In genomic region chr19:10789876-10790275, GRCh38 we compare ENCODE assay signal across 21 cellular contexts. TPM values are rescaled to one million over a fixed set of nuclear protein-coding genes. Genes with fewer than 3 reads are reported as not detected.
DNase-seq lines count a peak whose midpoint lies in the region; ATAC-seq, FAIRE-seq and TF ChIP-seq lines count a peak whose summit lies in the region.
"Had no signal": no experiment of that assay in that cellular context is flagged by ENCODE, and none has a peak within 500 bp of the region (broad histone marks: within the 10 kb centered on the region; RNA-seq: fewer than 3 reads in every experiment).

No MANE protein-coding gene starts in this region.

- H4K20me1 ChIP-seq in hepatocyte (ENCODE audit: insufficient read depth, poor library complexity, severe bottlenecking) (no peaks in the 10 kb centered on the region), osteoblast (ENCODE audit: insufficient read depth, low read length) (peaks cover 6% of the 10 kb centered on the region)

- intact Hi-C loops in uterus (cut with DNase I; ENCODE audit: low total_unique reads), result no loop called here

- ATAC-seq in HG02678 (IDR thresholded peaks at IDR 0.05; ENCODE audit: unreplicated experiment), result no peak
- ATAC-seq: A549; CD8-positive, alpha-beta T cell had no signal

- H3K4me2 ChIP-seq in hepatocyte (no peak overlapping the region), osteoblast (ENCODE audit: insufficient read depth, low read length) (no peak overlapping the region)
- H3K4me2 ChIP-seq: A549; BLaER1 treated with 17β-estradiol and CSF1 and Interleukin-3, amounts not matched to agents 10 nM and 100 nM had no signal

- TF ChIP-seq CTCF in NB4 (IDR thresholded peaks at IDR 0.05; ENCODE audit: low read depth, low read length) (no peak), hepatocyte (IDR thresholded peaks at IDR 0.05; ENCODE audit: poor library complexity) (no peak), osteoblast (IDR thresholded peaks at IDR 0.05; ENCODE audit: extremely low read depth, low read depth, low read length) (no peak), uterus (IDR thresholded peaks at IDR 0.05) (no peak)

- H2AFZ ChIP-seq in hepatocyte (no peak overlapping the region), osteoblast (ENCODE audit: low read length) (no peak overlapping the region)

- no peaks in the 10 kb centered on the region for H3K9me2 ChIP-seq in hepatocyte (replicated peaks; ENCODE audit: insufficient read depth)

- DNase-seq in NB4 (ENCODE audit: low read depth) (peak; percentile 51), hepatocyte (ENCODE audit: low spot score) (peak; percentile 51), osteoblast (ENCODE audit: insufficient read length, low spot score, missing footprints) (peak; percentile 51), uterus (no peak), GM12892 (ENCODE audit: insufficient read length) (no peak)
- DNase-seq: AML-193; Caco-2; Calu3; CD4-positive, alpha-beta T cell; CD8-positive, alpha-beta T cell; DMS79 treated with DMSO at 0.1 percent for 48 hours; GF-D8 had no signal

- TF ChIP-seq POLR2A in NB4 (IDR thresholded peaks at IDR 0.05; ENCODE audit: extremely low read depth, insufficient read length) (no peak), uterus (IDR thresholded peaks at IDR 0.05) (no peak), GM12892 (IDR thresholded peaks at IDR 0.05; ENCODE audit: low read depth, low read length) (no peak)

- no peak for FAIRE-seq in GM12892 (lab: Jason Lieb, UNC)
- FAIRE-seq: A549, D721Med, G401.6, GM12891, GM18507 had no signal

- no peaks in the 10 kb centered on the region for H3K9me3 ChIP-seq in hepatocyte (ENCODE audit: low read depth)
- H3K9me3 ChIP-seq in osteoblast (ENCODE audit: low read depth, low read length), result no peaks in the 10 kb centered on the region
- no peaks in the 10 kb centered on the region for H3K9me3 ChIP-seq in uterus
- H3K9me3 ChIP-seq: A549; BLaER1 treated with 17β-estradiol and CSF1 and Interleukin-3, amounts not matched to agents 10 nM and 100 nM; Caco-2 had no signal

- H3K4me3 ChIP-seq in NB4 (ENCODE audit: low read depth, low read length) (no peak overlapping the region), hepatocyte (no peak overlapping the region), osteoblast (ENCODE audit: insufficient read depth, low read length) (no peak overlapping the region), uterus (no peak overlapping the region)
- H3K4me3 ChIP-seq: A549; BLaER1 treated with 17β-estradiol and CSF1 and Interleukin-3, amounts not matched to agents 10 nM and 100 nM had no signal

- H3K27me3 ChIP-seq in hepatocyte (no peaks in the 10 kb centered on the region), osteoblast (ENCODE audit: insufficient read depth, low read length) (no peaks in the 10 kb centered on the region), uterus (no peaks in the 10 kb centered on the region)
- H3K27me3 ChIP-seq: BLaER1 treated with 17β-estradiol and CSF1 and Interleukin-3, amounts not matched to agents 10 nM and 100 nM had no signal

- 75% methylated on average over 10 of the region's 10 CpGs for WGBS in hepatocyte (ENCODE audit: low lambda C conversion rate, missing lambda C conversion rate)

- H3K4me1 ChIP-seq in hepatocyte (ENCODE audit: insufficient read depth) (no peaks in the 10 kb centered on the region), osteoblast (ENCODE audit: insufficient read depth, low read length) (no peaks in the 10 kb centered on the region), uterus (no peaks in the 10 kb centered on the region)
- H3K4me1 ChIP-seq: A549, Caco-2 had no signal

- no peaks in the 10 kb centered on the region for H3K36me3 ChIP-seq in hepatocyte (replicated peaks; ENCODE audit: insufficient read depth, low read depth)
- peaks cover 76% of the 10 kb centered on the region for H3K36me3 ChIP-seq in osteoblast (ENCODE audit: insufficient read depth, low read length)
- H3K36me3 ChIP-seq in uterus, result no peaks in the 10 kb centered on the region

- H3K27ac ChIP-seq in hepatocyte (no peak overlapping the region), osteoblast (ENCODE audit: low read depth, low read length) (no peak overlapping the region), uterus (no peak overlapping the region)
- H3K27ac ChIP-seq: 22Rv1; A549; BLaER1 treated with 17β-estradiol and CSF1 and Interleukin-3, amounts not matched to agents 10 nM and 100 nM; C4-2B had no signal

- H3K79me2 ChIP-seq in hepatocyte (no peaks in the 10 kb centered on the region), osteoblast (ENCODE audit: insufficient read depth, low read length) (peaks cover 2% of the 10 kb centered on the region)

RNA-seq across cellular contexts. Expression of gene TMED1, which starts 46.1 kb away (rescaled TPM):
- total RNA-seq in hepatocyte (63.2 and 65.0 TPM in 2 replicates), osteoblast (39.2 and 43.1 TPM in 2 replicates), uterus (10 to 100 TPM in 3 of 4 donors, 1 to 10 TPM in 1; 7.2 to 57.0 (median 27.2) TPM)
- polyA plus RNA-seq in hepatocyte, result 93.1 and 95.4 TPM in 2 replicates
- polyA plus RNA-seq in GM12892 (2012; ENCODE audit: missing spikeins), result 10.2 TPM

RNA-seq across cellular contexts. Expression of gene C19orf38, which starts 58.3 kb away (rescaled TPM):
- 3.4 and 3.7 TPM in 2 replicates for total RNA-seq in hepatocyte
- 0.56 and 1.5 TPM in 2 replicates for polyA plus RNA-seq in hepatocyte
- under 0.01 and 0.29 TPM in 2 replicates for total RNA-seq in osteoblast
- 10 to 100 TPM in 1 of 4 donors, 1 to 10 TPM in 1, not detected in 2; 2.7 to 25.9 TPM for total RNA-seq in uterus
- 5.8 TPM for polyA plus RNA-seq in GM12892 (2012; ENCODE audit: missing spikeins)
- total RNA-seq: Calu3; CD8-positive, alpha-beta T cell had no signal

Comparison
In these comparisons a context has a peak if more than half of its experiments do, and no peak if none do; other contexts are left out.
1. DNase-seq: peak in NB4 (single experiment), hepatocyte (single experiment) and osteoblast (single experiment); none in uterus (0 of 2) and GM12892 (single experiment).